ENCODE assay signal across 18 cellular contexts in genomic region chr1:83928396-83928795, GRCh38.
DNase-seq lines count a peak whose midpoint lies in the region; TF ChIP-seq lines count a peak whose summit lies in the region.
"Had no signal": no experiment of that assay in that cellular context is flagged by ENCODE, and none has a peak within 500 bp of the region (broad histone marks: within the 10 kb centered on the region; RNA-seq: fewer than 3 reads in every experiment).

No MANE protein-coding gene starts in this region.

- H3F3A ChIP-seq in GM23248 (ENCODE audit: insufficient read depth): no peaks in the 10 kb centered on the region

- H3K4me3 Mint-ChIP-seq in progenitor cell of endocrine pancreas (ENCODE audit: low read depth): no peak overlapping the region
- no peak overlapping the region for H3K4me3 Mint-ChIP-seq in chondrocyte (ENCODE audit: unreplicated experiment)
- H3K4me3 Mint-ChIP-seq: CD8-positive, alpha-beta memory T cell had no signal

- in situ Hi-C loops in GM23248 (cut with MboI): loop anchor here (10.0 to 25.0 kb wide), 3 partner anchors 186 to 834 kb away; no protein-coding TSS in a partner anchor

- no peaks in the 10 kb centered on the region for H3K9me3 Mint-ChIP-seq in progenitor cell of endocrine pancreas (ENCODE audit: low read depth)
- no peaks in the 10 kb centered on the region for H3K9me3 Mint-ChIP-seq in chondrocyte (ENCODE audit: low read depth)
- H3K9me3 Mint-ChIP-seq: CD8-positive, alpha-beta memory T cell had no signal

- DNase-seq in GM23248 (peak; percentile 17), SK-N-MC (ENCODE audit: low read depth, low spot score) (no peak), fibroblast of pulmonary artery (ENCODE audit: low read depth) (peak; percentile 42), progenitor cell of endocrine pancreas (ENCODE audit: low spot score, unreplicated experiment) (no peak), KG1 (lab: John Stamatoyannopoulos, UW) (no peak), NCI-H524 treated with DMSO at 0.1 percent for 48 hours (lab: John Stamatoyannopoulos, UW) (no peak), chondrocyte (ENCODE audit: low spot score) (no peak)
- DNase-seq: CD8-positive, alpha-beta memory T cell; DMS53; EL; NCI-H1417; NCI-H187; NCI-H2107; NCI-H2227 treated with DMSO at 0.1 percent for 48 hours; NCI-H510A treated with DMSO at 0.1 percent for 48 hours; SJCRH30 had no signal

- no peaks in the 10 kb centered on the region for H4K20me1 ChIP-seq in GM23248 (ENCODE audit: insufficient read depth)
- H4K20me1 ChIP-seq: BLaER1 treated with 17β-estradiol and CSF1 and Interleukin-3, amounts not matched to agents 10 nM and 100 nM had no signal

- no peak for TF ChIP-seq CTCF in fibroblast of pulmonary artery (IDR thresholded peaks at IDR 0.05; ENCODE audit: low read length, missing control alignments)
- TF ChIP-seq CTCF in progenitor cell of endocrine pancreas (IDR thresholded peaks at IDR 0.05; ENCODE audit: unreplicated experiment): no peak
- TF ChIP-seq CTCF in chondrocyte (IDR thresholded peaks at IDR 0.05): no peak

- no peak overlapping the region for H3K9ac ChIP-seq in GM23248
- H3K9ac ChIP-seq in SK-N-MC (ENCODE audit: insufficient read length): no peak overlapping the region
- H3K9ac ChIP-seq: BLaER1 treated with 17β-estradiol and CSF1 and Interleukin-3, amounts not matched to agents 10 nM and 100 nM had no signal

- H3K4me1 Mint-ChIP-seq in progenitor cell of endocrine pancreas (ENCODE audit: low read depth): peaks cover 20% of the 10 kb centered on the region
- peaks cover 10% of the 10 kb centered on the region for H3K4me1 Mint-ChIP-seq in chondrocyte (ENCODE audit: low read depth)
- H3K4me1 Mint-ChIP-seq: CD8-positive, alpha-beta memory T cell had no signal

- no peak overlapping the region for H3K4me2 ChIP-seq in GM23248 (ENCODE audit: unreplicated experiment)
- H3K4me2 ChIP-seq: BLaER1 treated with 17β-estradiol and CSF1 and Interleukin-3, amounts not matched to agents 10 nM and 100 nM had no signal

- peaks cover 20% of the 10 kb centered on the region for H3K36me3 Mint-ChIP-seq in progenitor cell of endocrine pancreas (ENCODE audit: insufficient read depth)
- H3K36me3 Mint-ChIP-seq in chondrocyte (ENCODE audit: low read depth): peaks cover 3% of the 10 kb centered on the region
- H3K36me3 Mint-ChIP-seq: CD8-positive, alpha-beta memory T cell had no signal

- H3K9me3 ChIP-seq in GM23248 (ENCODE audit: low read depth): no peaks in the 10 kb centered on the region
- H3K9me3 ChIP-seq in SK-N-MC (ENCODE audit: low read depth, low read length): no peaks in the 10 kb centered on the region
- H3K9me3 ChIP-seq: BLaER1 treated with 17β-estradiol and CSF1 and Interleukin-3, amounts not matched to agents 10 nM and 100 nM; SJCRH30 had no signal

- H3K4me3 ChIP-seq in GM23248 (no peak overlapping the region), SK-N-MC (no peak overlapping the region), fibroblast of pulmonary artery (replicated peaks; ENCODE audit: low read depth, low read length) (no peak overlapping the region)
- H3K4me3 ChIP-seq: BLaER1 treated with 17β-estradiol and CSF1 and Interleukin-3, amounts not matched to agents 10 nM and 100 nM; SJCRH30 had no signal

- no peaks in the 10 kb centered on the region for H3K27me3 ChIP-seq in GM23248 (replicated peaks; ENCODE audit: insufficient read depth)
- H3K27me3 ChIP-seq: BLaER1 treated with 17β-estradiol and CSF1 and Interleukin-3, amounts not matched to agents 10 nM and 100 nM; SJCRH30 had no signal

- H3K36me3 ChIP-seq in GM23248 (ENCODE audit: low read depth) (no peaks in the 10 kb centered on the region), SK-N-MC (ENCODE audit: insufficient read depth, low read length) (no peaks in the 10 kb centered on the region)
- H3K36me3 ChIP-seq: BLaER1 treated with 17β-estradiol and CSF1 and Interleukin-3, amounts not matched to agents 10 nM and 100 nM had no signal

- H3K27ac Mint-ChIP-seq in progenitor cell of endocrine pancreas (peak overlapping the region; percentile 71), chondrocyte (ENCODE audit: unreplicated experiment) (no peak overlapping the region)
- H3K27ac Mint-ChIP-seq: CD8-positive, alpha-beta memory T cell had no signal

- H3K79me2 ChIP-seq in GM23248 (ENCODE audit: insufficient read depth): no peaks in the 10 kb centered on the region

- H3K9me2 ChIP-seq in GM23248 (ENCODE audit: insufficient read depth): no peaks in the 10 kb centered on the region

- H3K27ac ChIP-seq in GM23248 (no peak overlapping the region), SK-N-MC (peak overlapping the region; percentile 40; the same call in 1 of the 2 replicates)
- H3K27ac ChIP-seq: BLaER1 treated with 17β-estradiol and CSF1 and Interleukin-3, amounts not matched to agents 10 nM and 100 nM; RWPE1; SJCRH30 had no signal

- H3K27me3 Mint-ChIP-seq in progenitor cell of endocrine pancreas (no peaks in the 10 kb centered on the region), chondrocyte (ENCODE audit: low read depth) (no peaks in the 10 kb centered on the region)

- no peak overlapping the region for H2AFZ ChIP-seq in GM23248

- H3K4me1 ChIP-seq in GM23248 (ENCODE audit: insufficient read depth): no peaks in the 10 kb centered on the region
- H3K4me1 ChIP-seq: SJCRH30 had no signal

Comparison
In these comparisons a context has a peak if more than half of its experiments do, and no peak if none do; other contexts are left out.
1. DNase-seq: peak in GM23248 (single experiment) and fibroblast of pulmonary artery (single experiment); none in SK-N-MC (single experiment), progenitor cell of endocrine pancreas (single experiment), KG1 (single experiment), NCI-H524 treated with DMSO at 0.1 percent for 48 hours (single experiment) and chondrocyte (single experiment).